In genomic region chr12:25056486-25057130, GRCh38 we compare ENCODE assay signal across 12 cellular contexts.
DNase-seq lines count a peak whose midpoint lies in the region; FAIRE-seq and TF ChIP-seq lines count a peak whose summit lies in the region.
"Had no signal": no experiment of that assay in that cellular context is flagged by ENCODE, and none has a peak within 500 bp of the region (broad histone marks: within the 10 kb centered on the region; RNA-seq: fewer than 3 reads in every experiment).

No MANE protein-coding gene starts in this region.

- no peaks in the 10 kb centered on the region for H3K4me1 ChIP-seq in GM23248 (ENCODE audit: insufficient read depth)

- H3K27ac ChIP-seq in dorsolateral prefrontal cortex (no peak overlapping the region), GM23248 (no peak overlapping the region)

- no peaks in the 10 kb centered on the region for H3K9me3 ChIP-seq in GM23248 (ENCODE audit: low read depth)
- H3K9me3 ChIP-seq: Caco-2 had no signal

- no peak for TF ChIP-seq POLR2A in GM12891 (IDR thresholded peaks at IDR 0.05; ENCODE audit: low read depth, low read length)

- DNase-seq in CD1c-positive myeloid dendritic cell (ENCODE audit: extremely low spot score) (peak; percentile 32), GM12891 (ENCODE audit: insufficient read length, low spot score) (no peak), NCI-H526 treated with DMSO at 0.1 percent for 48 hours (lab: John Stamatoyannopoulos, UW) (peak; percentile 95), epithelial cell of esophagus (ENCODE audit: low read depth) (peak; percentile 63), DMS79 (lab: John Stamatoyannopoulos, UW) (no peak), dorsolateral prefrontal cortex (no peak), GM23248 (no peak), NK-92 (lab: John Stamatoyannopoulos, UW; ENCODE audit: unreplicated experiment) (no peak)
- DNase-seq: activated CD4-positive, CD25-positive, alpha-beta regulatory T cell treated with anti-CD3 and anti-CD28 coated beads, Interleukin-2, amount 50 U/mL, for 72 hours; Caco-2; effector CD4-positive, alpha-beta T cell; NCI-H226 had no signal

- no peaks in the 10 kb centered on the region for H4K20me1 ChIP-seq in GM23248 (ENCODE audit: insufficient read depth)

- H3K36me3 ChIP-seq in GM23248 (ENCODE audit: low read depth) = no peaks in the 10 kb centered on the region

- no peak overlapping the region for H3K9ac ChIP-seq in GM23248

- peak; percentile 78 for FAIRE-seq in GM12891 (lab: Jason Lieb, UNC)

- WGBS in GM23248 (ENCODE audit: low coverage in 1 of 2, low lambda C conversion rate in 2 of 2, missing lambda C conversion rate in 2 of 2), 2 experiments = 21 to 26% methylated on average over 3 of the region's 3 CpGs

- H2AFZ ChIP-seq in GM23248 = no peak overlapping the region

- H3K4me2 ChIP-seq in GM23248 (ENCODE audit: unreplicated experiment) = no peak overlapping the region

- no peaks in the 10 kb centered on the region for H3K9me2 ChIP-seq in GM23248 (ENCODE audit: insufficient read depth)

- H3K4me3 ChIP-seq in epithelial cell of esophagus (ENCODE audit: low read length) (no peak overlapping the region), dorsolateral prefrontal cortex (peak overlapping the region in 2 of 59 donors; percentile 10 to 55), GM23248 (no peak overlapping the region)

- no peaks in the 10 kb centered on the region for H3F3A ChIP-seq in GM23248 (ENCODE audit: insufficient read depth)

- H3K79me2 ChIP-seq in GM23248 (ENCODE audit: insufficient read depth) = no peaks in the 10 kb centered on the region

- TF ChIP-seq CTCF in epithelial cell of esophagus (IDR thresholded peaks at IDR 0.05; ENCODE audit: insufficient read depth, low read depth, low read length, missing control alignments) (no peak), dorsolateral prefrontal cortex (IDR thresholded peaks at IDR 0.05 in 54 of 56, conservative IDR thresholded peaks at IDR 0.05 in 2 of 56; ENCODE audit: low read depth in 1 of 56, partially characterized antibody in 56 of 56) (no peak)

- H3K27me3 ChIP-seq in dorsolateral prefrontal cortex (no peaks in the 10 kb centered on the region), GM23248 (replicated peaks; ENCODE audit: insufficient read depth) (peaks cover 39% of the 10 kb centered on the region; the same call in 1 of the 2 replicates)

- in situ Hi-C loops in GM23248 (cut with MboI) = no loop called here

- intact Hi-C loops in dorsolateral prefrontal cortex (cut with DNase I) = no loop called here

TF ChIP-seq in GM12891, 5 proteins besides CTCF, POLR2A, EP300 and RAD21:
- no peak for TF ChIP-seq PAX5 (IDR thresholded peaks at IDR 0.05; ENCODE audit: insufficient read depth, low read length, severe bottlenecking)
- no peak for TF ChIP-seq POLR2AphosphoS5 (IDR thresholded peaks at IDR 0.05; ENCODE audit: low read depth, low read length)
- no peak for TF ChIP-seq POU2F2 (IDR thresholded peaks at IDR 0.05; ENCODE audit: low read depth, low read length)
- TF ChIP-seq SPI1 (IDR thresholded peaks at IDR 0.05; ENCODE audit: low read depth, low read length) = no peak
- TF ChIP-seq TAF1 (IDR thresholded peaks at IDR 0.05; ENCODE audit: low read depth, low read length) = no peak
TF ChIP-seq in GM12891: peak in this region for 0.

Comparison
In these comparisons a context has a peak if more than half of its experiments do, and no peak if none do; other contexts are left out.
1. DNase-seq: peak in CD1c-positive myeloid dendritic cell (single experiment), NCI-H526 treated with DMSO at 0.1 percent for 48 hours (single experiment) and epithelial cell of esophagus (single experiment); none in GM12891 (single experiment), DMS79 (single experiment), dorsolateral prefrontal cortex (0 of 10), GM23248 (single experiment) and NK-92 (single experiment).